ENCODE assay signal across 8 cellular contexts in the genomic region with DNA sequence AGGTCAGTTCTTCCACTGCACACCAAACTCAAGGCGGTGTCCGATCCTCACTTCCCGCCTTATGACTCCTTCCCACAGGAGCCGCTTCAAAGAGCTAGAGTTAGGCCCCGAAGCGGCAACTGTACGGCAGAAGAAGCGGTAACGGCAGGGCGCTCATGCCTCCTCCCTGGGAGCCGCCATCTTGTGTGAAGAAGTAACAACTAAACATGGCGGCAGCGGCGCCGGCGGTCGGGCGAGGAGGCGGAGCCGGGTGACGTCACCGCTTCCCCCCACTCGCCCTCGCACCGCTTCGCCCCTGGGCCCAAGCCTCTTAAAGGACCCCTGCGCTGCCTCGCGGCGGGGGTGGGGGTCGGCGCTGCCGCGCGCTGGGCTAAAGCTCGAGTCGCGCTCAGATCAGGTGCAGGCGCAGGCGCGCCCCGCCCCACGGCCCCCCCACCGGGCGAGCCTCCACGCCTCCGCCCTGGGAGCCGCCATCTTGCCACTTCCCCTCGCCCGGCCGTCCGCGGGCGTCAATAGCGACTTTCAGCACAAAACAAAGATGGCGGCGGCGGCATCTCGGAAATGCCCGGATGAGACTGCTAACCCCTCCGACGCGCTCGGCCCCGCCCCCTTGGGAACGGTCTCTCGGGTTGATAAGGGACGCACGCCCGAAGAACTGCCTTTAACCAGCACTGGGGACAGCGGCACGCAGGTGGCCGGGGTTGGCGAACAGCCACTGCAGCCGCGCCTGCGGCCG. TPM values are rescaled to one million over a fixed set of nuclear protein-coding genes. Genes with fewer than 3 reads are reported as not detected.
DNase-seq lines count a peak whose midpoint lies in the region; ATAC-seq and TF ChIP-seq lines count a peak whose summit lies in the region.

A gene (minus strand): TSS at position 187 of the 736 bp plus-strand sequence. CDS start 978 bp downstream, outside the sequence.

- H3K36me3 ChIP-seq in GM23338 (ENCODE audit: insufficient read depth) (no peaks in the 10 kb centered on the region), neuron (ENCODE audit: insufficient read depth, low read length) (no peaks in the 10 kb centered on the region), subcutaneous abdominal adipose tissue (ENCODE audit: control insufficient read depth in 5 of 5, insufficient read depth in 5 of 5, low read length in 5 of 5) (peaks cover 0 to 2% (median 0%) of the 10 kb centered on the region in 5 donors)

- H4K20me1 ChIP-seq in GM23338 (replicated peaks; ENCODE audit: insufficient read depth) = peaks cover 17% of the 10 kb centered on the region

- no peaks in the 10 kb centered on the region for H3K9me3 ChIP-seq in neuron (ENCODE audit: low read length)
- peaks cover 0 to 2% (median 0%) of the 10 kb centered on the region in 5 donors for H3K9me3 ChIP-seq in subcutaneous abdominal adipose tissue (ENCODE audit: control insufficient read depth in 5 of 5, low read length in 5 of 5)

- H3K4me1 ChIP-seq in GM23338 (ENCODE audit: insufficient read depth) = peaks cover 12% of the 10 kb centered on the region
- peaks cover 48% of the 10 kb centered on the region for H3K4me1 ChIP-seq in neuron (ENCODE audit: insufficient read depth, low read length)
- peaks cover 19 to 56% (median 54%) of the 10 kb centered on the region in 5 donors for H3K4me1 ChIP-seq in subcutaneous abdominal adipose tissue (ENCODE audit: control insufficient read depth in 5 of 5, insufficient read depth in 5 of 5, low read length in 5 of 5)

- H3K27me3 ChIP-seq in GM23338 (ENCODE audit: insufficient read depth) (no peaks in the 10 kb centered on the region), neuron (ENCODE audit: insufficient read depth, low read length) (no peaks in the 10 kb centered on the region), subcutaneous abdominal adipose tissue (ENCODE audit: control insufficient read depth in 5 of 5, insufficient read depth in 4 of 5, low read length in 5 of 5) (peaks cover 0 to 22% (median 1%) of the 10 kb centered on the region in 5 donors)

- DNase-seq in EH (ENCODE audit: low read depth) (peak; percentile 90), GM23338 (ENCODE audit: low spot score) (peak; percentile 86), LHCN-M2 (ENCODE audit: low read depth) (peak; percentile 88), SHP77 (lab: John Stamatoyannopoulos, UW) (peak; percentile 78 to 84), activated gamma-delta T cell treated with Interleukin-2 at 50 U/mL for 16 hours (peak; percentile 93), foreskin fibroblast (peak; percentile 76 to 92)

- H3K27me3 Mint-ChIP-seq in GM23338 (ENCODE audit: insufficient read depth, low read depth, poor library complexity) = peaks cover 4% of the 10 kb centered on the region

- H2AFZ ChIP-seq in GM23338 (no peak within 1 kb of the TSS), neuron (ENCODE audit: low read depth, low read length) (peak within 1 kb of the TSS; percentile 85)

- H3K27ac Mint-ChIP-seq in GM23338 = peak within 1 kb of the TSS; percentile 100

- peak within 1 kb of the TSS; percentile 78 for H3K4me2 ChIP-seq in GM23338

- H3K4me3 Mint-ChIP-seq in GM23338 = peak within 1 kb of the TSS; percentile 100

- 0 out of 2 replicates have a peak, but pooled peaks cover 4% of the 10 kb centered on the region for H3F3A ChIP-seq in GM23338 (replicated peaks; ENCODE audit: low read depth)

- no peaks in the 10 kb centered on the region; the same call in 2 of the 3 replicates for H3K9me3 Mint-ChIP-seq in GM23338

- H3K27ac ChIP-seq in GM23338 (ENCODE audit: low read depth) = peak within 1 kb of the TSS; percentile 99
- peak within 1 kb of the TSS; percentile 98 for H3K27ac ChIP-seq in subcutaneous abdominal adipose tissue (ENCODE audit: low read depth, low read length)

- peak; percentile 29 for ATAC-seq in GM23338

- H3K79me2 ChIP-seq in GM23338 (replicated peaks; ENCODE audit: insufficient read depth) = peaks cover 37% of the 10 kb centered on the region

- TF ChIP-seq CTCF in GM23338 (conservative IDR thresholded peaks at IDR 0.05; ENCODE audit: low read depth in 2 of 2) (no peak), foreskin fibroblast (IDR thresholded peaks at IDR 0.05; ENCODE audit: low read depth, low read length) (no peak)

- H3K9ac ChIP-seq in subcutaneous abdominal adipose tissue (ENCODE audit: low read length in 5 of 5) = peak within 1 kb of the TSS; percentile 95 to 98 (median 97)

- H3K36me3 Mint-ChIP-seq in GM23338 (ENCODE audit: low read depth) = peaks cover 15% of the 10 kb centered on the region

- no peaks in the 10 kb centered on the region for H3K9me2 ChIP-seq in GM23338 (ENCODE audit: insufficient read depth)

- peaks cover 29% of the 10 kb centered on the region for H3K4me1 Mint-ChIP-seq in GM23338

- H3K4me3 ChIP-seq in GM23338 (peak within 1 kb of the TSS; percentile 85), foreskin fibroblast (ENCODE audit: low read depth in 1 of 2, low read length in 2 of 2) (peak within 1 kb of the TSS; percentile 88 to 92), neuron (ENCODE audit: low read length) (peak within 1 kb of the TSS; percentile 96), subcutaneous abdominal adipose tissue (ENCODE audit: low read depth in 1 of 5, low read length in 5 of 5) (peak within 1 kb of the TSS; percentile 91 to 99 (median 96))

TF ChIP-seq in GM23338, 12 proteins besides CTCF, POLR2A, EP300 and RAD21:
- TF ChIP-seq CREB1 (CRISPR knock-in tag; IDR thresholded peaks at IDR 0.05; ENCODE audit: low read depth) = peak; percentile 95
- no peak for TF ChIP-seq NANOG (IDR thresholded peaks at IDR 0.05; ENCODE audit: borderline replicate concordance)
TF ChIP-seq in GM23338: peak in this region for 1.

RNA-seq across cellular contexts. Expression of the gene that starts here (rescaled TPM):
- 169 and 188 TPM in 2 replicates for total RNA-seq in GM23338 (2014; rRNA removed; shearing (Covaris generic))
- polyA plus RNA-seq in GM23338 (2016; fragmentation: Nextera tagmentation; extraction: Ambion mirVana) = 33.0 and 33.2 TPM in 2 replicates
- 36.8 and 37.4 TPM in 2 replicates for total RNA-seq in LHCN-M2 (2014; rRNA removed)
- polyA plus RNA-seq in LHCN-M2 (2012) = 20.8 TPM

Comparison
In these comparisons a context has a peak if more than half of its experiments do, and no peak if none do; other contexts are left out.
1. Peak in every context shown above with its lines: DNase-seq, ATAC-seq, H3K4me3 ChIP-seq and H3K27ac ChIP-seq.